Comparison of ENCODE assay signal across 7 cellular contexts in genomic region chr17:67779098-67779672, GRCh38. TPM values are rescaled to one million over a fixed set of nuclear protein-coding genes. Genes with fewer than 3 reads are reported as not detected.
DNase-seq lines count a peak whose midpoint lies in the region; ATAC-seq and TF ChIP-seq lines count a peak whose summit lies in the region.

No MANE protein-coding gene starts in this region.

- H3K27ac ChIP-seq in MM.1S (ENCODE audit: low read length) (no peak overlapping the region), gastrocnemius medialis (no peak overlapping the region)

- no peaks in the 10 kb centered on the region for H3F3A ChIP-seq in MM.1S (ENCODE audit: insufficient read depth, low read length)

- no peaks in the 10 kb centered on the region for H3K79me2 ChIP-seq in MM.1S (ENCODE audit: low read length)

- H3K4me1 ChIP-seq in MM.1S (ENCODE audit: low read length) = no peaks in the 10 kb centered on the region
- H3K4me1 ChIP-seq in gastrocnemius medialis = no peaks in the 10 kb centered on the region

- TF ChIP-seq CTCF in GM06990 (IDR thresholded peaks at IDR 0.05; ENCODE audit: insufficient read depth, low read length, poor library complexity, severe bottlenecking) = peak; percentile 79
- peak; percentile 50 for TF ChIP-seq CTCF in MM.1S (IDR thresholded peaks at IDR 0.05; ENCODE audit: low read length)
- peak in 3 of 5 experiments; percentile 29 to 39 (median 32) for TF ChIP-seq CTCF in gastrocnemius medialis (IDR thresholded peaks at IDR 0.05 in 4 of 5, conservative IDR thresholded peaks at IDR 0.05 in 1 of 5)

- peak overlapping the region; percentile 66 for H2AFZ ChIP-seq in MM.1S (ENCODE audit: low read length)

- H3K9ac ChIP-seq in MM.1S (ENCODE audit: low read length) = no peak overlapping the region

- ATAC-seq in Right ventricle myocardium superior (ENCODE audit: poor library complexity) (peak; percentile 91), gastrocnemius medialis (peak; percentile 36 to 56), HG03457 (IDR thresholded peaks at IDR 0.05; ENCODE audit: unreplicated experiment) (no peak), GM19035 (IDR thresholded peaks at IDR 0.05; ENCODE audit: unreplicated experiment) (no peak)

- in situ Hi-C loops in gastrocnemius medialis (cut with MboI; ENCODE audit: low sequenced_read_pairs in 4 of 4) = no loop called here

- H3K9me2 ChIP-seq in MM.1S (replicated peaks; ENCODE audit: insufficient read depth, low read length) = no peaks in the 10 kb centered on the region

- no peak overlapping the region for H3K4me3 ChIP-seq in GM06990 (replicated peaks; ENCODE audit: low read depth, low read length)
- no peak overlapping the region for H3K4me3 ChIP-seq in MM.1S (ENCODE audit: low read length)
- no peak overlapping the region for H3K4me3 ChIP-seq in gastrocnemius medialis

- H3K27me3 ChIP-seq in GM06990 (replicated peaks; ENCODE audit: control insufficient read depth, insufficient read depth, low read length) (no peaks in the 10 kb centered on the region), MM.1S (replicated peaks; ENCODE audit: insufficient read depth, low read length) (no peaks in the 10 kb centered on the region), gastrocnemius medialis (no peaks in the 10 kb centered on the region)

- intact Hi-C loops in Right ventricle myocardium superior (cut with DNase I) (no loop called here), gastrocnemius medialis (cut with DNase I; ENCODE audit: low total_unique reads) (no loop called here)

- H4K20me1 ChIP-seq in MM.1S (ENCODE audit: insufficient read depth, low read length) = no peaks in the 10 kb centered on the region

- no peak for TF ChIP-seq POLR2A in gastrocnemius medialis (IDR thresholded peaks at IDR 0.05)

- H3K9me3 ChIP-seq in MM.1S (replicated peaks; ENCODE audit: insufficient read depth, low read length) = no peaks in the 10 kb centered on the region
- H3K9me3 ChIP-seq in gastrocnemius medialis = no peaks in the 10 kb centered on the region

- H3K4me2 ChIP-seq in MM.1S (ENCODE audit: low read depth, low read length) = no peak overlapping the region

- peak; percentile 24 for DNase-seq in GM06990 (ENCODE audit: extremely low read depth, insufficient read length)
- DNase-seq in MM.1S = peak; percentile 16
- DNase-seq in activated T-cell treated with anti-CD3 and anti-CD28 coated beads, Interleukin-2, amount 50 U/mL, for 1 hour = peak; percentile 25
- DNase-seq in Right ventricle myocardium superior = peak; percentile 53
- DNase-seq in gastrocnemius medialis = no peak

- H3K36me3 ChIP-seq in GM06990 (ENCODE audit: control insufficient read depth, insufficient read depth, low read length) (no peaks in the 10 kb centered on the region), MM.1S (replicated peaks; ENCODE audit: insufficient read depth, low read length) (no peaks in the 10 kb centered on the region), gastrocnemius medialis (no peaks in the 10 kb centered on the region)

RNA-seq across cellular contexts. Expression of gene BPTF, which starts 46.1 kb away (rescaled TPM):
- 68.7 TPM for total RNA-seq in Right ventricle myocardium superior
- 10 to 100 TPM; 29.3 to 43.9 (median 38.1) TPM for total RNA-seq in gastrocnemius medialis

Comparison
In these comparisons a context has a peak if more than half of its experiments do, and no peak if none do; other contexts are left out.
1. DNase-seq: peak in GM06990 (single experiment), MM.1S (single experiment), activated T-cell treated with anti-CD3 and anti-CD28 coated beads, Interleukin-2, amount 50 U/mL, for 1 hour (single experiment) and Right ventricle myocardium superior (single experiment); none in gastrocnemius medialis (0 of 2).
2. ATAC-seq: peak in Right ventricle myocardium superior (single experiment) and gastrocnemius medialis (2 of 2); none in HG03457 (single experiment) and GM19035 (single experiment).
3. Peak in every context shown above with its lines, with median percentiles within 50 percentile points of each other: CTCF ChIP-seq.